In genomic region chr5:35884125-35884788, GRCh38 we compare ENCODE assay signal across 8 cellular contexts. TPM values are rescaled to one million over a fixed set of nuclear protein-coding genes. Genes with fewer than 3 reads are reported as not detected.
A peak's percentile ranks its signal among the peaks of the same experiment; 100 is the strongest.
DNase-seq lines count a peak whose midpoint lies in the region; ATAC-seq and TF ChIP-seq lines count a peak whose summit lies in the region.

No MANE protein-coding gene starts in this region.

- no peak overlapping the region for H3K4me3 ChIP-seq in tibial artery

- DNase-seq in A172 (ENCODE audit: low spot score) = peak; percentile 97
- DNase-seq in LoVo (ENCODE audit: low spot score) = peak; percentile 46
- peak; percentile 82 for DNase-seq in amniotic epithelial cell (ENCODE audit: low read depth)
- DNase-seq in pulmonary artery endothelial cell (ENCODE audit: low read depth, low spot score) = peak; percentile 46
- DNase-seq in tibial artery = no peak
- DNase-seq in NCI-H446 (lab: John Stamatoyannopoulos, UW) = no peak

- H3K9me3 ChIP-seq in tibial artery = no peaks in the 10 kb centered on the region

- no peak for TF ChIP-seq CTCF in tibial artery (IDR thresholded peaks at IDR 0.05)

- no peaks in the 10 kb centered on the region for H3K4me1 ChIP-seq in tibial artery

- ATAC-seq in GM18907 (IDR thresholded peaks at IDR 0.05; ENCODE audit: unreplicated experiment) = peak; percentile 54
- ATAC-seq in GM18517 (IDR thresholded peaks at IDR 0.05; ENCODE audit: unreplicated experiment) = no peak

- no peak overlapping the region for H3K27ac ChIP-seq in tibial artery

- intact Hi-C loops in tibial artery (cut with DNase I; ENCODE audit: low total_unique reads) = no loop called here

- no peaks in the 10 kb centered on the region for H3K27me3 ChIP-seq in tibial artery

- H3K36me3 ChIP-seq in tibial artery = no peaks in the 10 kb centered on the region

RNA-seq across cellular contexts. Expression of gene IL7R, which starts 27.6 kb away (rescaled TPM):
- 114 and 160 TPM in 2 replicates for total RNA-seq in A172 (2014; rRNA removed; shearing (Covaris generic))
- 0.39 and 1.2 TPM in 2 replicates for total RNA-seq in pulmonary artery endothelial cell

RNA-seq across cellular contexts. Expression of gene CAPSL, which starts 54.2 kb away (rescaled TPM):
- total RNA-seq in A172 (2014; rRNA removed; shearing (Covaris generic)) = 3.4 and 5.1 TPM in 2 replicates
- not detected in 2 replicates for total RNA-seq in pulmonary artery endothelial cell

Comparison
In these comparisons a context has a peak if more than half of its experiments do, and no peak if none do; other contexts are left out.
1. DNase-seq: peak in A172 (single experiment), LoVo (single experiment), amniotic epithelial cell (single experiment) and pulmonary artery endothelial cell (single experiment); none in tibial artery (0 of 2) and NCI-H446 (0 of 2).
2. RNA of gene IL7R, which starts 27.6 kb away (total RNA-seq): 114 to 160 TPM in A172; 0.39 to 1.2 TPM in pulmonary artery endothelial cell; every median in the first group is over 10 times any median in the second.